1 cellular context compared by ENCODE assay signal in the genomic region with DNA sequence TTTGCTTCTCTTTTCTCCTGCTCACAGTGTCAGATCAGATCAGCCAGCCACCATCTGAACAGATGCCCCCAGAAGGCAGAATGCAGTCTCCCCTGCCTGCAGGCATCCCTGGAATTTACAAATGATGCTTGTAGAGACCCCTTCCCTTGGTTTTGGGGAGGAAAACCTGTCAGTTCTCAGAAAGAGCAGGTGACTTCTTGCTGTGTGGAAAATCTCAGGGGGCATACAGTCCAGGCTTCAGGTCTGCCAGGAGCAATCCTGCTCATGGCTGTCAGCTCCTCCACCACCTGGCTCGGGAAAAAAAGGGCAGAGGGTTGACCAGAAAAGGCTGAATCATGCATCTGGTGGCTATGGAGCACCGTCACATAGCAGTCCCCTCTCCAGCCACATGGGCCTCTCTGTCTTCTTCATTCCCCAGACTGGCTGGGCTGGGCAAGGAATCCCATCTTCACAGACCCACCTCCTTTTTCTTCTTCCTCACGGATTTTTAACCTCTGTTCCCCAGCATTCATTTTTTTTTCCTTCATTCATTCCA.
TF ChIP-seq lines count a peak whose summit lies in the region.

No MANE protein-coding gene starts in this region.

TF ChIP-seq in K562, 482 proteins besides CTCF, POLR2A, EP300 and RAD21:
- TF ChIP-seq ZNF79 (CRISPR knock-in tag; IDR thresholded peaks at IDR 0.05; ENCODE audit: low read depth) = no peak
